In the genomic region with DNA sequence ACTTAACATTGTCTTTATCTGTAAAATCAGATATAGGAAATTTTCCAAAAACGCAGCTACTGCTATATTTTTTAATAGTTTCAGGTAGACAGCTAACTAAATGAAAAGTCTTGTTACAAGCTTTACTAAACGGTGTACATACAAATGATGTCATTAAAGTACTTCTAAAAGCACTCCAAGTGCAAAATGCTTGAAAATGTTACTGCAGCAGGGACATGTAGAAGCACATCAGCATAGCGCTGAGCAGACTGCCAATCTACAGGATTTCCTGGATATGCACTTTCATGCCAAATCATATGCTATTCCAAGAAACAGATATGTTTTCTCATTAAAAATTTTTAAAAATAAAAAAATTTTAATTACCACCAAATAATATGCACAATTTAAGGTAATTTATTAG, we compare ENCODE assay signal across 25 cellular contexts.
"Had no signal": no experiment of that assay in that cellular context is flagged by ENCODE, and none has a peak within 500 bp of the region (broad histone marks: within the 10 kb centered on the region; RNA-seq: fewer than 3 reads in every experiment).

No MANE protein-coding gene starts in this region.

- H3K27me3 ChIP-seq: colonic mucosa, dorsolateral prefrontal cortex, esophagus muscularis mucosa, gastrocnemius medialis, pancreas, stomach, vagina had no signal

- H3K4me3 Mint-ChIP-seq: immature natural killer cell; natural killer cell treated with Interleukin-12 subunit alpha and Interleukin-12 subunit beta and Interleukin-15 and Interleukin-18, amount 100 ng/mL, for 72 hours; type B pancreatic cell had no signal

- ATAC-seq: gastrocnemius medialis; left cardiac atrium; left ventricle myocardium superior; natural killer cell treated with Interleukin-12 subunit alpha and Interleukin-12 subunit beta and Interleukin-15 and Interleukin-18, amount 100 ng/mL, for 72 hours; pancreas; right cardiac atrium had no signal

- H3K27ac Mint-ChIP-seq: natural killer cell treated with Interleukin-12 subunit alpha and Interleukin-12 subunit beta and Interleukin-15 and Interleukin-18, amount 100 ng/mL, for 72 hours; type B pancreatic cell had no signal

- H3K27me3 Mint-ChIP-seq: natural killer cell treated with Interleukin-12 subunit alpha and Interleukin-12 subunit beta and Interleukin-15 and Interleukin-18, amount 100 ng/mL, for 72 hours; progenitor cell of endocrine pancreas; type B pancreatic cell had no signal

- H3K27ac ChIP-seq: colonic mucosa, dorsolateral prefrontal cortex, epithelial cell of prostate, esophagus muscularis mucosa, gastrocnemius medialis, pancreas, stomach, vagina had no signal

- DNase-seq: colonic mucosa; dorsolateral prefrontal cortex; effector memory CD4-positive, alpha-beta T cell; gastrocnemius medialis; immature natural killer cell; kidney; left cardiac atrium; left ventricle myocardium superior; mesenchymal stem cell; midbrain; occipital lobe; pancreas; right cardiac atrium; small intestine; stimulated activated CD4-positive, alpha-beta T cell treated with anti-CD3 and anti-CD28 coated beads, Interleukin-12 subunit alpha, Interleukin-12 subunit beta, amount 100 ng/mL, for 4 hours; stimulated activated naive CD4-positive, alpha-beta T cell; stomach; substantia nigra had no signal

- H3K9me3 ChIP-seq: colonic mucosa, esophagus muscularis mucosa, gastrocnemius medialis, pancreas, stomach, vagina had no signal

- H3K9me3 Mint-ChIP-seq: immature natural killer cell; natural killer cell treated with Interleukin-12 subunit alpha and Interleukin-12 subunit beta and Interleukin-15 and Interleukin-18, amount 100 ng/mL, for 72 hours; type B pancreatic cell had no signal

- H3K4me3 ChIP-seq: colonic mucosa, dorsolateral prefrontal cortex, esophagus muscularis mucosa, gastrocnemius medialis, lung, pancreas, stomach, vagina had no signal

- H3K4me1 ChIP-seq: colonic mucosa had no signal

- H3K36me3 ChIP-seq: colonic mucosa had no signal
